In the genomic region with DNA sequence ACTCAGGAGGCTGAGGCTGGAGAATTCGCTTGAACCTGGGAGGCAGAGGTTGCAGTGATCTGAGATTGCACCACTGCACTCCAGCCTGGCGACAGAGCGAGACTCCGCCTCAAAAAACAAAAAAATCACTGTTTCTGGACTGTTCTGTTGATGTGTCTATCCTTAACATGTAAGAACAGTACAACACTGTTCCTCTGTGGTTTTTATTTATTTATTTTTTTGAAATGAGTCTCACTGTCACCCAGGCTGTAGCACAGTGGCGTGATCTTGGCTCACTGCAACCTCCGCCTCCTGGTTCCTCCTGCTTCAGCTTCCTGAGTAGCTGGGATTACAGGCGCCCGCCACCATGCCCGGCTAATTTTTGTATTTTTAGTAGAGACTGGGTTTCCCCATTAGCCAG, we compare ENCODE assay signal across 8 cellular contexts. TPM values are rescaled to one million over a fixed set of nuclear protein-coding genes. Genes with fewer than 3 reads are reported as not detected.
A peak's percentile ranks its signal among the peaks of the same experiment; 100 is the strongest.
DNase-seq lines count a peak whose midpoint lies in the region; ATAC-seq, FAIRE-seq and TF ChIP-seq lines count a peak whose summit lies in the region.
"Not testable (repeated sequence)": the region's sequence is repeated elsewhere in the genome, so short reads cannot be mapped to it uniquely, and the experiment has no call there.
"Had no signal": no experiment of that assay in that cellular context is flagged by ENCODE, and none has a peak within 500 bp of the region (broad histone marks: within the 10 kb centered on the region; RNA-seq: fewer than 3 reads in every experiment).

No MANE protein-coding gene starts in this region.

- H3K27me3 Mint-ChIP-seq in activated T-cell treated with anti-CD3 and anti-CD28 coated beads, Interleukin-2, amount 50 U/mL, for 4 hours (ENCODE audit: low read depth); astrocyte (ENCODE audit: low read depth, unreplicated experiment); mesothelial cell of epicardium (ENCODE audit: low read depth): not testable (repeated sequence)

- not testable (repeated sequence) for H3K27ac Mint-ChIP-seq in astrocyte (ENCODE audit: unreplicated experiment)
- peak overlapping the region; percentile 66 for H3K27ac Mint-ChIP-seq in mesothelial cell of epicardium
- H3K27ac Mint-ChIP-seq in stimulated activated effector memory CD8-positive, alpha-beta T cell treated with anti-CD3 and anti-CD28 coated beads, Interleukin-12 subunit alpha, Interleukin-12 subunit beta, amount 100 ng/mL, for 72 hours: peak overlapping the region; percentile 67

- H2AFZ ChIP-seq in astrocyte (ENCODE audit: low read depth, low read length); endothelial cell of umbilical vein (ENCODE audit: low read depth, low read length): not testable (repeated sequence)

- not testable (repeated sequence) for H3K9ac ChIP-seq in astrocyte (ENCODE audit: low read length); endothelial cell of umbilical vein (replicated peaks; ENCODE audit: extremely low read depth, insufficient read depth, low read length)

- H3K79me2 ChIP-seq in astrocyte (ENCODE audit: insufficient read depth, low read length) (peaks cover 83% of the 10 kb centered on the region), endothelial cell of umbilical vein (ENCODE audit: control insufficient read depth, insufficient read depth, low read length) (peaks cover 82% of the 10 kb centered on the region)

- peaks cover 74% of the 10 kb centered on the region for H3K36me3 ChIP-seq in astrocyte (ENCODE audit: insufficient read depth, low read length)
- H3K36me3 ChIP-seq in endothelial cell of umbilical vein (ENCODE audit: control insufficient read depth in 2 of 2, extremely low read depth in 1 of 2, insufficient read depth in 2 of 2, low read length in 2 of 2): peaks cover 31 to 43% of the 10 kb centered on the region in 2 experiments

- H3K4me1 ChIP-seq in astrocyte (ENCODE audit: insufficient read depth, low read length); endothelial cell of umbilical vein (ENCODE audit: control insufficient read depth, extremely low read depth, insufficient read depth, low read length): not testable (repeated sequence)

- not testable (repeated sequence) for DNase-seq in RWPE1 (ENCODE audit: low spot score); activated T-cell treated with anti-CD3 and anti-CD28 coated beads, Interleukin-2, amount 50 U/mL, for 4 hours; astrocyte (ENCODE audit: low read depth); endothelial cell of umbilical vein (ENCODE audit: low read depth, low spot score); mesothelial cell of epicardium (ENCODE audit: low spot score in 2 of 2, unreplicated experiment in 2 of 2); stimulated activated effector memory CD8-positive, alpha-beta T cell treated with anti-CD3 and anti-CD28 coated beads, Interleukin-12 subunit alpha, Interleukin-12 subunit beta, amount 100 ng/mL, for 72 hours (ENCODE audit: low spot score in 2 of 2)

- peak overlapping the region; percentile 40 for H3K27ac ChIP-seq in RWPE1
- not testable (repeated sequence) for H3K27ac ChIP-seq in astrocyte (ENCODE audit: low read depth, low read length); endothelial cell of umbilical vein (ENCODE audit: insufficient read depth, low read depth, low read length)

- POLR2A ChIA-PET in RWPE1 (lab: Yijun Ruan, JAX; ENCODE audit: low non-redundant PET): not testable (repeated sequence)
- POLR2A ChIA-PET in endothelial cell of umbilical vein (lab: Charles Lee): interaction anchor here (1.0 kb wide), 1 partner anchor 10 kb away, joined by 4 read pairs; no protein-coding TSS in a partner anchor

- not testable (repeated sequence) for TF ChIP-seq CTCF in RWPE1 (conservative IDR thresholded peaks at IDR 0.05; ENCODE audit: low read depth); astrocyte (IDR thresholded peaks at IDR 0.05; ENCODE audit: insufficient read depth, low read depth, low read length); endothelial cell of umbilical vein (IDR thresholded peaks at IDR 0.05; ENCODE audit: extremely low read depth in 1 of 2, insufficient read depth in 1 of 2, low read depth in 1 of 2, low read length in 2 of 2); mesothelial cell of epicardium (IDR thresholded peaks at IDR 0.05; ENCODE audit: unreplicated experiment)

- peaks cover 60% of the 10 kb centered on the region for H3K36me3 Mint-ChIP-seq in activated T-cell treated with anti-CD3 and anti-CD28 coated beads, Interleukin-2, amount 50 U/mL, for 4 hours (ENCODE audit: insufficient read depth)
- H3K36me3 Mint-ChIP-seq in astrocyte (ENCODE audit: low read depth, unreplicated experiment): peaks cover 21% of the 10 kb centered on the region
- H3K36me3 Mint-ChIP-seq in mesothelial cell of epicardium: peaks cover 51% of the 10 kb centered on the region
- H3K36me3 Mint-ChIP-seq in stimulated activated effector memory CD8-positive, alpha-beta T cell treated with anti-CD3 and anti-CD28 coated beads, Interleukin-12 subunit alpha, Interleukin-12 subunit beta, amount 100 ng/mL, for 72 hours: peaks cover 91% of the 10 kb centered on the region

- not testable (repeated sequence) for H3K9me3 ChIP-seq in astrocyte (ENCODE audit: insufficient read depth, low read depth, low read length); endothelial cell of umbilical vein (replicated peaks; ENCODE audit: control insufficient read depth, insufficient read depth, low read length)

- H3K9me3 Mint-ChIP-seq in activated T-cell treated with anti-CD3 and anti-CD28 coated beads, Interleukin-2, amount 50 U/mL, for 4 hours; astrocyte (ENCODE audit: unreplicated experiment); mesothelial cell of epicardium; stimulated activated effector memory CD8-positive, alpha-beta T cell treated with anti-CD3 and anti-CD28 coated beads, Interleukin-12 subunit alpha, Interleukin-12 subunit beta, amount 100 ng/mL, for 72 hours: not testable (repeated sequence)

- not testable (repeated sequence) for H3K9me1 ChIP-seq in endothelial cell of umbilical vein (replicated peaks; ENCODE audit: control insufficient read depth, extremely low read depth, insufficient read depth, low read length)

- CTCF ChIA-PET in RWPE1 (lab: Yijun Ruan, JAX): interaction anchor here (0.6 kb wide), 2 partner anchors 9 to 27 kb away, joined by 3 read pairs; no protein-coding TSS in a partner anchor
- CTCF ChIA-PET in endothelial cell of umbilical vein (lab: Charles Lee): interaction anchor here (1.1 kb wide), 1 partner anchor 20 kb away, joined by 4 read pairs; no protein-coding TSS in a partner anchor

- peak; percentile 20 for TF ChIP-seq POLR2A in GM18505 (IDR thresholded peaks at IDR 0.05; ENCODE audit: borderline replicate concordance, extremely low read depth, insufficient read depth, insufficient read length)
- TF ChIP-seq POLR2A in endothelial cell of umbilical vein (IDR thresholded peaks at IDR 0.05; ENCODE audit: low read depth, low read length): not testable (repeated sequence)

- not testable (repeated sequence) for ATAC-seq in GM18505 (IDR thresholded peaks at IDR 0.05; ENCODE audit: unreplicated experiment)
- peak; percentile 5 to 15 for ATAC-seq in activated T-cell treated with anti-CD3 and anti-CD28 coated beads, Interleukin-2, amount 50 U/mL, for 4 hours
- ATAC-seq in stimulated activated effector memory CD8-positive, alpha-beta T cell treated with anti-CD3 and anti-CD28 coated beads, Interleukin-12 subunit alpha, Interleukin-12 subunit beta, amount 100 ng/mL, for 72 hours: peak; percentile 43

- not testable (repeated sequence) for FAIRE-seq in astrocyte (lab: Jason Lieb, UNC); endothelial cell of umbilical vein (lab: Jason Lieb, UNC)

- peaks cover 83% of the 10 kb centered on the region for H4K20me1 ChIP-seq in astrocyte (ENCODE audit: insufficient read depth, low read length)
- peaks cover 23% of the 10 kb centered on the region for H4K20me1 ChIP-seq in endothelial cell of umbilical vein (replicated peaks; ENCODE audit: control insufficient read depth, extremely low read depth, insufficient read depth, low read length)

- not testable (repeated sequence) for H3K4me3 Mint-ChIP-seq in activated T-cell treated with anti-CD3 and anti-CD28 coated beads, Interleukin-2, amount 50 U/mL, for 4 hours; astrocyte (ENCODE audit: unreplicated experiment); mesothelial cell of epicardium
- H3K4me3 Mint-ChIP-seq in stimulated activated effector memory CD8-positive, alpha-beta T cell treated with anti-CD3 and anti-CD28 coated beads, Interleukin-12 subunit alpha, Interleukin-12 subunit beta, amount 100 ng/mL, for 72 hours: peak overlapping the region; percentile 13

- BruUV-seq in endothelial cell of umbilical vein (replicated peaks; lab: Mats Ljungman, UMichigan): not testable (repeated sequence)

- H3K4me1 Mint-ChIP-seq in activated T-cell treated with anti-CD3 and anti-CD28 coated beads, Interleukin-2, amount 50 U/mL, for 4 hours (ENCODE audit: low read depth): peaks cover 47% of the 10 kb centered on the region
- peaks cover 11% of the 10 kb centered on the region for H3K4me1 Mint-ChIP-seq in astrocyte (ENCODE audit: low read depth, unreplicated experiment)
- not testable (repeated sequence) for H3K4me1 Mint-ChIP-seq in mesothelial cell of epicardium
- peaks cover 40% of the 10 kb centered on the region for H3K4me1 Mint-ChIP-seq in stimulated activated effector memory CD8-positive, alpha-beta T cell treated with anti-CD3 and anti-CD28 coated beads, Interleukin-12 subunit alpha, Interleukin-12 subunit beta, amount 100 ng/mL, for 72 hours

- peak overlapping the region; percentile 4 for H3K4me2 ChIP-seq in astrocyte (ENCODE audit: low read length)
- H3K4me2 ChIP-seq in endothelial cell of umbilical vein (ENCODE audit: insufficient read depth, low read length): not testable (repeated sequence)

- intact Hi-C loops in endothelial cell of umbilical vein (cut with micrococcal nuclease): not testable (repeated sequence)

- dilution Hi-C loops in endothelial cell of umbilical vein (cut with MboI; ENCODE audit: extremely low pct_ligation_motif_present, low sequenced_read_pairs): not testable (repeated sequence)

- not testable (repeated sequence) for H3K27me3 ChIP-seq in astrocyte (ENCODE audit: insufficient read depth, low read length); endothelial cell of umbilical vein (ENCODE audit: control insufficient read depth in 2 of 2, insufficient read depth in 2 of 2, low read length in 2 of 2)

- not testable (repeated sequence) for H3K4me3 ChIP-seq in astrocyte (ENCODE audit: insufficient read depth, low read depth, low read length); endothelial cell of umbilical vein (replicated peaks in 1 of 3; ENCODE audit: insufficient read depth in 1 of 3, low read depth in 1 of 3, low read length in 3 of 3)

RNA-seq across cellular contexts. Expression of gene NPM1, which starts 11.0 kb away (rescaled TPM):
- total RNA-seq in activated T-cell treated with anti-CD3 and anti-CD28 coated beads, Interleukin-2, amount 50 U/mL, for 4 hours: 1,000 to 10,000 TPM; 4,555 to 4,927 (median 4,895) TPM
- total RNA-seq in astrocyte: 1,191 and 1,219 TPM in 2 replicates
- 1,592 and 1,695 TPM in 2 replicates for total RNA-seq in endothelial cell of umbilical vein
- polyA plus RNA-seq in endothelial cell of umbilical vein: 618 and 1,113 TPM in 2 replicates
- polyA plus RNA-seq in endothelial cell of umbilical vein (2011; cell fraction: cytosol; rRNA removed): 4,496 and 5,519 TPM in 2 replicates
- 1,833 and 2,535 TPM in 2 replicates for polyA plus RNA-seq in endothelial cell of umbilical vein (2011; cell fraction: nucleus; rRNA removed)
- 2,168 and 4,291 TPM in 2 replicates for polyA plus RNA-seq in endothelial cell of umbilical vein (2012)
- 1,004 and 1,287 TPM in 2 replicates for polyA minus RNA-seq in endothelial cell of umbilical vein
- polyA minus RNA-seq in endothelial cell of umbilical vein (2011; cell fraction: cytosol; rRNA and poly(A)+ RNA removed): 2,300 TPM
- 294 and 390 TPM in 2 replicates for polyA minus RNA-seq in endothelial cell of umbilical vein (2011; cell fraction: nucleus; rRNA and poly(A)+ RNA removed)
- total RNA-seq in mesothelial cell of epicardium: 1,674 to 1,837 TPM (median 1,792 TPM) in 3 replicates

RNA-seq across cellular contexts. Expression of gene FGF18, which starts 20.8 kb away (rescaled TPM):
- total RNA-seq in activated T-cell treated with anti-CD3 and anti-CD28 coated beads, Interleukin-2, amount 50 U/mL, for 4 hours: 1 to 10 TPM in 2 of 3 donors, under 1 TPM in 1; 0.37 to 1.3 (median 1.0) TPM
- total RNA-seq in astrocyte (0.89 and 1.2 TPM in 2 replicates), endothelial cell of umbilical vein (0.27 TPM in 1 of 2 replicates, not detected in the other), mesothelial cell of epicardium (10.2 to 11.7 TPM (median 11.3 TPM) in 3 replicates)
- 0.04 and 0.13 TPM in 2 replicates for polyA plus RNA-seq in endothelial cell of umbilical vein
- 0.05 TPM in 1 of 2 replicates, not detected in the other for polyA plus RNA-seq in endothelial cell of umbilical vein (2011; cell fraction: cytosol; rRNA removed)
- polyA plus RNA-seq in endothelial cell of umbilical vein (2011; cell fraction: nucleus; rRNA removed): 0.10 and 0.22 TPM in 2 replicates
- polyA plus RNA-seq in endothelial cell of umbilical vein (2012): 0.19 TPM in 1 of 2 replicates, not detected in the other
- 0.08 TPM in 1 of 2 replicates, not detected in the other for polyA minus RNA-seq in endothelial cell of umbilical vein
- not detected for polyA minus RNA-seq in endothelial cell of umbilical vein (2011; cell fraction: cytosol; rRNA and poly(A)+ RNA removed)
- polyA minus RNA-seq in endothelial cell of umbilical vein (2011; cell fraction: nucleus; rRNA and poly(A)+ RNA removed): not detected in 2 replicates
- total RNA-seq: RPMI7951 had no signal
